In the genomic region with DNA sequence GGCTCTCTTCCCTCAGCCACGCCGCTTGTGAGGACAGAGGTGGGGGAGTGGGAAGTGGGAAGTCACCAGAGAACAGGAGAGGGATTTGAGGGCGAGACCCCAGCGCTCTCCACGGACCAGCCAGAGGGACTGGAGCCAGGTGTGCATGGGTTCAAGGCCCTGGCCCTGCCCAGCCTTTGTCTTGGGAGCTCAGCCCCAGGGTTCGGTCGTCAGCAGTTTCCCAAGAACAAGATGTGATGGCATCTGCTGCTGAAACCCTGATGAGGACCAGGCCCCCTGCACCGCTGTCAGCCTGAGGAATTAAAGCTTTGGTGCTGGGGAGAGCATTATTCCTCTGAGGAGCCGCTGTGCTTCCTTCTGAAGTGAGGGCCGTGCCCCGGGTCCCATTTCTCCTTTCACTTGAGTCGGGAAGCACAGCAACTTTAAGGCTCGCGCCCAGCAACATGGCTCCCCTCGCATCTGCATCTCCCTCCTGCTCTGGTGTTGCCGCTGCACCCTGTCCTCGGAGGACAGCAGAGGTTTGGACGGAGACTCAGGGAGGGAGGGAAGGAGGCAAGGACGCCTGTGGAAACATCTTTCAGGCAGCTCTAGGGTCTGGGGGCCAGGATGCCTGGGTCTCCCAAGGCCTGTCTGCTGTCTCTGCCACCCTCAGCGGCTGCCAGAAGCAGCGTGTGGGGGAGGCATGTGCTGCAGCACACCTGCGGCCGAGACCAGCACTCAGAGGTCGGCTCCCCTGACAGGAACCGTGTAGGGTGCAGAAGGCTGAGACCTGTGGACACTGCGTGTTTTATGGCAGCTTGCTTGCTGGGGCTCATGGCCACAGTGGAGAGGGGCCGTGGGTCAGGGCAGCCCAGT, we compare ENCODE assay signal across 22 cellular contexts. TPM values are rescaled to one million over a fixed set of nuclear protein-coding genes. Genes with fewer than 3 reads are reported as not detected.
DNase-seq lines count a peak whose midpoint lies in the region; ATAC-seq, FAIRE-seq and TF ChIP-seq lines count a peak whose summit lies in the region.
"Had no signal": no experiment of that assay in that cellular context is flagged by ENCODE, and none has a peak within 500 bp of the region (broad histone marks: within the 10 kb centered on the region; RNA-seq: fewer than 3 reads in every experiment).

No MANE protein-coding gene starts in this region.

- intact Hi-C loops in GM12878 (cut with micrococcal nuclease; ENCODE audit: unreplicated experiment): no loop called here
- intact Hi-C loops in pancreas (cut with DNase I): no loop called here

- no peaks in the 10 kb centered on the region for H3K9me3 Mint-ChIP-seq in activated T-cell treated with anti-CD3 and anti-CD28 coated beads, Interleukin-2, amount 50 U/mL, for 24 hours
- no peaks in the 10 kb centered on the region for H3K9me3 Mint-ChIP-seq in activated T-cell treated with anti-CD3 and anti-CD28 coated beads, Interleukin-2, amount 50 U/mL, for 72 hours
- H3K9me3 Mint-ChIP-seq: CD8-positive, alpha-beta memory T cell had no signal

- TF ChIP-seq RAD21 in GM12878 (IDR thresholded peaks at IDR 0.05; ENCODE audit: insufficient read depth, low read depth, low read length): no peak

- TF ChIP-seq POLR2A in GM12878 (IDR thresholded peaks at IDR 0.05; ENCODE audit: low read depth, low read length): peak; percentile 6; the same call in 1 of the 2 replicates

- RAD21 ChIA-PET in GM12878 (lab: Charles Lee; ENCODE audit: unreplicated experiment): interaction anchor here (0.8 kb wide), 1 partner anchor 10 kb away, joined by 3 read pairs; no protein-coding TSS in a partner anchor

- H2AFZ ChIP-seq in GM12878 (ENCODE audit: control insufficient read depth, low read depth, low read length): no peak overlapping the region

- H3K79me2 ChIP-seq in GM12878 (ENCODE audit: control insufficient read depth, insufficient read depth, low read length): no peaks in the 10 kb centered on the region

- POLR2A ChIA-PET in GM12878 (lab: Charles Lee): no interaction called here

- SMC1A ChIA-PET in GM12878 (lab: Charles Lee; ENCODE audit: uncharacterized antibody, unreplicated experiment): interaction anchor here (1.2 to 1.5 kb wide), 3 partner anchors 10 to 35 kb away, joined by 3 read pairs; no protein-coding TSS in a partner anchor

- no peaks in the 10 kb centered on the region for H3K36me3 ChIP-seq in GM12878 (ENCODE audit: control insufficient read depth in 2 of 2, insufficient read depth in 2 of 2, low read length in 1 of 2)
- peaks cover 0 to 37% (median 0%) of the 10 kb centered on the region in 3 donors for H3K36me3 ChIP-seq in pancreas
- H3K36me3 ChIP-seq: uterus had no signal

- CTCF ChIA-PET in GM12878 (lab: Yijun Ruan, JAX): no interaction called here

- no peaks in the 10 kb centered on the region for H3K27me3 Mint-ChIP-seq in activated T-cell treated with anti-CD3 and anti-CD28 coated beads, Interleukin-2, amount 50 U/mL, for 24 hours
- peaks cover 6% of the 10 kb centered on the region for H3K27me3 Mint-ChIP-seq in activated T-cell treated with anti-CD3 and anti-CD28 coated beads, Interleukin-2, amount 50 U/mL, for 72 hours (ENCODE audit: low read depth)

- BruUV-seq in GM12878 (replicated peaks; lab: Mats Ljungman, UMichigan): no TSS peak

- TF ChIP-seq CTCF in GM12878 (IDR thresholded peaks at IDR 0.05 in 2 of 3, conservative IDR thresholded peaks at IDR 0.05 in 1 of 3; ENCODE audit: control insufficient read depth in 2 of 3, extremely low read depth in 1 of 3, insufficient read depth in 1 of 3, low read depth in 3 of 3, low read length in 3 of 3): no peak
- TF ChIP-seq CTCF in pancreas (IDR thresholded peaks at IDR 0.05): no peak

- no peaks in the 10 kb centered on the region for H3K9me3 ChIP-seq in GM12878 (replicated peaks; ENCODE audit: control insufficient read depth, insufficient read depth, low read length)
- no peaks in the 10 kb centered on the region for H3K9me3 ChIP-seq in pancreas
- H3K9me3 ChIP-seq: mucosa of descending colon, stomach, uterus had no signal

- H3K4me3 ChIP-seq in GM12878: no peak overlapping the region
- no peak overlapping the region for H3K4me3 ChIP-seq in pancreas
- H3K4me3 ChIP-seq: mucosa of descending colon, stomach, uterus had no signal

- H3K4me1 Mint-ChIP-seq in activated T-cell treated with anti-CD3 and anti-CD28 coated beads, Interleukin-2, amount 50 U/mL, for 24 hours (ENCODE audit: low read depth): peaks cover 6% of the 10 kb centered on the region
- H3K4me1 Mint-ChIP-seq in activated T-cell treated with anti-CD3 and anti-CD28 coated beads, Interleukin-2, amount 50 U/mL, for 72 hours (ENCODE audit: low read depth): peaks cover 36% of the 10 kb centered on the region

- H3K27me3 ChIP-seq in GM12878 (replicated peaks in 1 of 2; ENCODE audit: control insufficient read depth in 2 of 2, insufficient read depth in 2 of 2, low read length in 1 of 2) (no peaks in the 10 kb centered on the region; a peak in 1 of 4 replicates), pancreas (no peaks in the 10 kb centered on the region)

- FAIRE-seq in GM12878 (lab: Jason Lieb, UNC): no peak
- FAIRE-seq in pancreas (lab: Jason Lieb, UNC): no peak

- ATAC-seq in activated T-cell treated with anti-CD3 and anti-CD28 coated beads, Interleukin-2, amount 50 U/mL, for 72 hours (replicated peaks in 1 of 2): no peak
- ATAC-seq in GM12878 (no peak), pancreas (no peak), GM21381 (IDR thresholded peaks at IDR 0.05; ENCODE audit: unreplicated experiment) (no peak), left lobe of liver (no peak)
- ATAC-seq: mucosa of descending colon had no signal

- H3K27ac ChIP-seq in GM12878 (ENCODE audit: control insufficient read depth, insufficient read depth) (no peak overlapping the region), pancreas (no peak overlapping the region)
- H3K27ac ChIP-seq: HL-60, stomach, uterus had no signal

- H3K36me3 Mint-ChIP-seq in activated T-cell treated with anti-CD3 and anti-CD28 coated beads, Interleukin-2, amount 50 U/mL, for 24 hours (ENCODE audit: low read depth): peaks cover 13% of the 10 kb centered on the region
- peaks cover 3 to 7% of the 10 kb centered on the region in 2 donors for H3K36me3 Mint-ChIP-seq in activated T-cell treated with anti-CD3 and anti-CD28 coated beads, Interleukin-2, amount 50 U/mL, for 72 hours (ENCODE audit: insufficient read depth in 2 of 2)

- in situ Hi-C loops in GM12878 (cut with MboI): no loop called here

- peak; percentile 26 for DNase-seq in activated T-cell treated with anti-CD3 and anti-CD28 coated beads, Interleukin-2, amount 50 U/mL, for 24 hours
- no peak for DNase-seq in activated T-cell treated with anti-CD3 and anti-CD28 coated beads, Interleukin-2, amount 50 U/mL, for 72 hours
- DNase-seq in GM12878 (ENCODE audit: low read depth, low spot score): no peak
- peak in 4 of 6 donors; percentile 11 to 64 (median 50) for DNase-seq in pancreas
- DNase-seq in left lobe of liver (ENCODE audit: low spot score): no peak
- DNase-seq: ACHN; activated CD8-positive, alpha-beta memory T cell treated with anti-CD3 and anti-CD28 coated beads for 24 hours; central memory CD4-positive, alpha-beta T cell; effector memory CD4-positive, alpha-beta T cell; EL; hippocampal formation; KBM-7; kidney glomerular epithelial cell; NCI-H1092; NCI-H2107; NCI-H69; stomach had no signal

- no peak overlapping the region for H3K9ac ChIP-seq in GM12878 (ENCODE audit: control insufficient read depth, insufficient read depth, low read length)

- H4K20me1 ChIP-seq in GM12878 (ENCODE audit: control insufficient read depth, insufficient read depth): no peaks in the 10 kb centered on the region

- no peak for TF ChIP-seq EP300 in GM12878 (IDR thresholded peaks at IDR 0.05; ENCODE audit: borderline replicate concordance in 1 of 2, control insufficient read depth in 1 of 2, low read depth in 2 of 2, low read length in 2 of 2)

- WGBS in GM12878 (ENCODE audit: insufficient coverage, insufficient replicate concordance, low lambda C conversion rate, missing lambda C conversion rate): 85% methylated on average over 27 of the region's 27 CpGs
- 81% methylated on average over 27 of the region's 27 CpGs for WGBS in pancreas, 2 donors

- no peaks in the 10 kb centered on the region for H3K4me1 ChIP-seq in GM12878 (ENCODE audit: control insufficient read depth, insufficient read depth, low read length)
- peaks cover 0 to 6% (median 0%) of the 10 kb centered on the region in 3 donors for H3K4me1 ChIP-seq in pancreas
- H3K4me1 ChIP-seq: uterus had no signal

- H3K4me3 Mint-ChIP-seq in activated T-cell treated with anti-CD3 and anti-CD28 coated beads, Interleukin-2, amount 50 U/mL, for 24 hours: no peak overlapping the region
- no peak overlapping the region for H3K4me3 Mint-ChIP-seq in activated T-cell treated with anti-CD3 and anti-CD28 coated beads, Interleukin-2, amount 50 U/mL, for 72 hours

- no peak overlapping the region for H3K27ac Mint-ChIP-seq in activated T-cell treated with anti-CD3 and anti-CD28 coated beads, Interleukin-2, amount 50 U/mL, for 24 hours
- H3K27ac Mint-ChIP-seq in activated T-cell treated with anti-CD3 and anti-CD28 coated beads, Interleukin-2, amount 50 U/mL, for 72 hours: no peak overlapping the region

- no peak overlapping the region for H3K4me2 ChIP-seq in GM12878 (ENCODE audit: control insufficient read depth, insufficient read depth)

RNA-seq across cellular contexts. Expression of a gene that starts 3.7 kb away (rescaled TPM):
- not detected for total RNA-seq in activated T-cell treated with anti-CD3 and anti-CD28 coated beads, Interleukin-2, amount 50 U/mL, for 72 hours
- not detected in 2 replicates for total RNA-seq in GM12878 (2013; cell fraction: nucleolus; rRNA removed)
- total RNA-seq in GM12878 (2014; rRNA removed) (not detected in 2 replicates), GM12878 (2014; rRNA removed; fragmentation: Illumina TruSeq; extraction: Trizol) (not detected in 2 replicates), GM12878 (2021) (not detected in 2 replicates), pancreas (not detected), left lobe of liver (not detected)
- not detected for polyA plus RNA-seq in GM12878 (2011; ENCODE audit: low read depth)
- polyA plus RNA-seq in GM12878 (2011; rRNA removed) (not detected in 2 replicates), GM12878 (2014; fragmentation: Illumina TruSeq; extraction: Trizol) (not detected in 2 replicates), GM12878 (2014; fragmentation: Nextera tagmentation; extraction: Ambion mirVana) (not detected), GM12878 (2014; rRNA removed) (not detected in 2 replicates), GM12878 (2016; fragmentation: Nextera tagmentation; extraction: Ambion mirVana) (not detected), pancreas (1 to 10 TPM in 1 of 2 donors, under 1 TPM in 1; 0.56 to 1.2 TPM)
- polyA plus RNA-seq in GM12878 (2011; cell fraction: cytosol; rRNA removed): not detected in 2 replicates
- not detected in 2 replicates for polyA plus RNA-seq in GM12878 (2011; cell fraction: nucleus; rRNA removed)
- not detected in 2 replicates for polyA plus RNA-seq in GM12878 (2012)
- polyA minus RNA-seq in GM12878 (2011; rRNA and poly(A)+ RNA removed): not detected in 2 replicates
- polyA minus RNA-seq in GM12878 (2011; cell fraction: cytosol; rRNA and poly(A)+ RNA removed): not detected in 2 replicates
- polyA minus RNA-seq in GM12878 (2011; cell fraction: nucleus; rRNA and poly(A)+ RNA removed): not detected in 2 replicates
- total RNA-seq: CD8-positive, alpha-beta memory T cell; mucosa of descending colon; uterus had no signal
- polyA plus RNA-seq: CD8-positive, alpha-beta memory T cell; stomach had no signal

RNA-seq across cellular contexts. Expression of a gene that starts 6.7 kb away (rescaled TPM):
- total RNA-seq in activated T-cell treated with anti-CD3 and anti-CD28 coated beads, Interleukin-2, amount 50 U/mL, for 72 hours: 100 to 1,000 TPM; 161 to 273 TPM
- total RNA-seq in GM12878 (2013; cell fraction: nucleolus; rRNA removed): 80.7 and 93.8 TPM in 2 replicates
- total RNA-seq in GM12878 (2014; rRNA removed): 3.5 and 3.9 TPM in 2 replicates
- total RNA-seq in GM12878 (2014; rRNA removed; fragmentation: Illumina TruSeq; extraction: Trizol): 1.3 and 1.9 TPM in 2 replicates
- 7.3 and 8.2 TPM in 2 replicates for total RNA-seq in GM12878 (2021)
- 13.0 TPM for polyA plus RNA-seq in GM12878 (2011; ENCODE audit: low read depth)
- polyA plus RNA-seq in GM12878 (2011; rRNA removed): 1.7 and 2.9 TPM in 2 replicates
- polyA plus RNA-seq in GM12878 (2011; cell fraction: cytosol; rRNA removed): 2.1 and 4.4 TPM in 2 replicates
- polyA plus RNA-seq in GM12878 (2011; cell fraction: nucleus; rRNA removed): 82.4 and 97.9 TPM in 2 replicates
- polyA plus RNA-seq in GM12878 (2012): 34.6 and 36.7 TPM in 2 replicates
- 0.17 and 1.5 TPM in 2 replicates for polyA plus RNA-seq in GM12878 (2014; fragmentation: Illumina TruSeq; extraction: Trizol)
- polyA plus RNA-seq in GM12878 (2014; fragmentation: Nextera tagmentation; extraction: Ambion mirVana): under 1 TPM; 0.10 to 0.27 TPM
- 7.9 and 8.3 TPM in 2 replicates for polyA plus RNA-seq in GM12878 (2014; rRNA removed)
- 1 to 10 TPM; 1.0 to 1.7 TPM for polyA plus RNA-seq in GM12878 (2016; fragmentation: Nextera tagmentation; extraction: Ambion mirVana)
- 0.80 and 2.4 TPM in 2 replicates for polyA minus RNA-seq in GM12878 (2011; rRNA and poly(A)+ RNA removed)
- 0.80 and 1.1 TPM in 2 replicates for polyA minus RNA-seq in GM12878 (2011; cell fraction: cytosol; rRNA and poly(A)+ RNA removed)
- 7.3 and 13.1 TPM in 2 replicates for polyA minus RNA-seq in GM12878 (2011; cell fraction: nucleus; rRNA and poly(A)+ RNA removed)
- 100 to 1,000 TPM in 4 of 6 donors, 10 to 100 TPM in 1, 1 to 10 TPM in 1; 8.9 to 534 (median 198) TPM for total RNA-seq in pancreas
- 1,000 to 10,000 TPM; 1,516 to 4,700 TPM for polyA plus RNA-seq in pancreas
- total RNA-seq in left lobe of liver: 37.0 TPM

RNA-seq across cellular contexts. Expression of a gene that starts 12.0 kb away (rescaled TPM):
- total RNA-seq in activated T-cell treated with anti-CD3 and anti-CD28 coated beads, Interleukin-2, amount 50 U/mL, for 72 hours: 100 to 1,000 TPM; 542 to 639 TPM
- total RNA-seq in GM12878 (2013; cell fraction: nucleolus; rRNA removed): 32.0 and 32.3 TPM in 2 replicates
- 267 and 271 TPM in 2 replicates for total RNA-seq in GM12878 (2014; rRNA removed)
- total RNA-seq in GM12878 (2014; rRNA removed; fragmentation: Illumina TruSeq; extraction: Trizol): 295 and 327 TPM in 2 replicates
- total RNA-seq in GM12878 (2021): 676 and 768 TPM in 2 replicates
- 582 TPM for polyA plus RNA-seq in GM12878 (2011; ENCODE audit: low read depth)
- polyA plus RNA-seq in GM12878 (2011; rRNA removed): 116 and 205 TPM in 2 replicates
- 159 and 247 TPM in 2 replicates for polyA plus RNA-seq in GM12878 (2011; cell fraction: cytosol; rRNA removed)
- polyA plus RNA-seq in GM12878 (2011; cell fraction: nucleus; rRNA removed): 40.7 and 48.7 TPM in 2 replicates
- 605 and 961 TPM in 2 replicates for polyA plus RNA-seq in GM12878 (2012)
- polyA plus RNA-seq in GM12878 (2014; fragmentation: Illumina TruSeq; extraction: Trizol): 422 and 741 TPM in 2 replicates
- polyA plus RNA-seq in GM12878 (2014; fragmentation: Nextera tagmentation; extraction: Ambion mirVana): 1,000 to 10,000 TPM; 2,669 to 3,672 TPM
- polyA plus RNA-seq in GM12878 (2014; rRNA removed): 611 and 755 TPM in 2 replicates
- polyA plus RNA-seq in GM12878 (2016; fragmentation: Nextera tagmentation; extraction: Ambion mirVana): 100 to 1,000 TPM; 707 to 829 TPM
- 67.7 and 77.6 TPM in 2 replicates for polyA minus RNA-seq in GM12878 (2011; rRNA and poly(A)+ RNA removed)
- 83.9 and 93.5 TPM in 2 replicates for polyA minus RNA-seq in GM12878 (2011; cell fraction: cytosol; rRNA and poly(A)+ RNA removed)
- polyA minus RNA-seq in GM12878 (2011; cell fraction: nucleus; rRNA and poly(A)+ RNA removed): 31.3 and 51.8 TPM in 2 replicates
- 100 to 1,000 TPM in 2 of 6 donors, 10 to 100 TPM in 4; 32.1 to 120 (median 63.6) TPM for total RNA-seq in pancreas
- polyA plus RNA-seq in pancreas: 100 to 1,000 TPM; 169 to 182 TPM
- total RNA-seq in left lobe of liver: 354 TPM

RNA-seq across cellular contexts. Expression of a gene that starts 17.4 kb away (rescaled TPM):
- 1 to 10 TPM; 1.5 to 3.2 TPM for total RNA-seq in activated T-cell treated with anti-CD3 and anti-CD28 coated beads, Interleukin-2, amount 50 U/mL, for 72 hours
- total RNA-seq in GM12878 (2013; cell fraction: nucleolus; rRNA removed): 1.3 and 2.2 TPM in 2 replicates
- total RNA-seq in GM12878 (2014; rRNA removed): 0.11 TPM in 1 of 2 replicates, not detected in the other
- total RNA-seq in GM12878 (2014; rRNA removed; fragmentation: Illumina TruSeq; extraction: Trizol): not detected in 2 replicates
- 0.11 TPM in 1 of 2 replicates, not detected in the other for total RNA-seq in GM12878 (2021)
- polyA plus RNA-seq in GM12878 (2011; ENCODE audit: low read depth): not detected
- polyA plus RNA-seq in GM12878 (2011; rRNA removed): 0.03 TPM in 1 of 2 replicates, not detected in the other
- 0.09 and 0.13 TPM in 2 replicates for polyA plus RNA-seq in GM12878 (2011; cell fraction: cytosol; rRNA removed)
- 0.28 and 0.45 TPM in 2 replicates for polyA plus RNA-seq in GM12878 (2011; cell fraction: nucleus; rRNA removed)
- polyA plus RNA-seq in GM12878 (2012): 0.07 and 0.10 TPM in 2 replicates
- not detected in 2 replicates for polyA plus RNA-seq in GM12878 (2014; fragmentation: Illumina TruSeq; extraction: Trizol)
- not detected for polyA plus RNA-seq in GM12878 (2014; fragmentation: Nextera tagmentation; extraction: Ambion mirVana)
- not detected in 2 replicates for polyA plus RNA-seq in GM12878 (2014; rRNA removed)
- not detected for polyA plus RNA-seq in GM12878 (2016; fragmentation: Nextera tagmentation; extraction: Ambion mirVana)
- polyA minus RNA-seq in GM12878 (2011; rRNA and poly(A)+ RNA removed): 0.10 TPM in 1 of 2 replicates, not detected in the other
- polyA minus RNA-seq in GM12878 (2011; cell fraction: cytosol; rRNA and poly(A)+ RNA removed): not detected in 2 replicates
- polyA minus RNA-seq in GM12878 (2011; cell fraction: nucleus; rRNA and poly(A)+ RNA removed): 0.24 and 0.57 TPM in 2 replicates
- under 1 TPM in 4 of 6 donors, not detected in 2; 0.19 to 0.23 (median 0.20) TPM for total RNA-seq in pancreas
- under 1 TPM; 0.05 to 0.08 TPM for polyA plus RNA-seq in pancreas
- total RNA-seq in left lobe of liver: 1.9 TPM

RNA-seq across cellular contexts. Expression of a gene that starts 18.3 kb away (rescaled TPM):
- total RNA-seq in activated T-cell treated with anti-CD3 and anti-CD28 coated beads, Interleukin-2, amount 50 U/mL, for 72 hours: 100 to 1,000 TPM; 306 to 384 TPM
- 166 and 177 TPM in 2 replicates for total RNA-seq in GM12878 (2013; cell fraction: nucleolus; rRNA removed)
- total RNA-seq in GM12878 (2014; rRNA removed): 543 and 574 TPM in 2 replicates
- total RNA-seq in GM12878 (2014; rRNA removed; fragmentation: Illumina TruSeq; extraction: Trizol): 485 and 549 TPM in 2 replicates
- 396 and 453 TPM in 2 replicates for total RNA-seq in GM12878 (2021)
- polyA plus RNA-seq in GM12878 (2011; ENCODE audit: low read depth): 839 TPM
- polyA plus RNA-seq in GM12878 (2011; rRNA removed): 240 and 671 TPM in 2 replicates
- polyA plus RNA-seq in GM12878 (2011; cell fraction: cytosol; rRNA removed): 1,141 and 1,225 TPM in 2 replicates
- polyA plus RNA-seq in GM12878 (2011; cell fraction: nucleus; rRNA removed): 403 and 488 TPM in 2 replicates
- 758 and 904 TPM in 2 replicates for polyA plus RNA-seq in GM12878 (2012)
- 491 and 1,007 TPM in 2 replicates for polyA plus RNA-seq in GM12878 (2014; fragmentation: Illumina TruSeq; extraction: Trizol)
- 1,000 to 10,000 TPM; 1,771 to 2,788 TPM for polyA plus RNA-seq in GM12878 (2014; fragmentation: Nextera tagmentation; extraction: Ambion mirVana)
- polyA plus RNA-seq in GM12878 (2014; rRNA removed): 864 and 887 TPM in 2 replicates
- polyA plus RNA-seq in GM12878 (2016; fragmentation: Nextera tagmentation; extraction: Ambion mirVana): 100 to 1,000 TPM; 456 to 479 TPM
- polyA minus RNA-seq in GM12878 (2011; rRNA and poly(A)+ RNA removed): 804 and 1,098 TPM in 2 replicates
- 178 and 190 TPM in 2 replicates for polyA minus RNA-seq in GM12878 (2011; cell fraction: cytosol; rRNA and poly(A)+ RNA removed)
- 183 and 217 TPM in 2 replicates for polyA minus RNA-seq in GM12878 (2011; cell fraction: nucleus; rRNA and poly(A)+ RNA removed)
- total RNA-seq in pancreas: 10 to 100 TPM in 5 of 6 donors, 1 to 10 TPM in 1; 10.0 to 45.2 (median 18.9) TPM
- 10 to 100 TPM; 40.7 to 54.5 TPM for polyA plus RNA-seq in pancreas
- 29.2 TPM for total RNA-seq in left lobe of liver

Comparison
In these comparisons a context has a peak if more than half of its experiments do, and no peak if none do; other contexts are left out.
1. DNase-seq: peak in activated T-cell treated with anti-CD3 and anti-CD28 coated beads, Interleukin-2, amount 50 U/mL, for 24 hours (single experiment) and pancreas (4 of 6); none in activated T-cell treated with anti-CD3 and anti-CD28 coated beads, Interleukin-2, amount 50 U/mL, for 72 hours (0 of 2), GM12878 (single experiment) and left lobe of liver (single experiment).